11 cellular contexts compared by ENCODE assay signal in genomic region chr10:96125142-96125515, GRCh38. TPM values are rescaled to one million over a fixed set of nuclear protein-coding genes. Genes with fewer than 3 reads are reported as not detected.
DNase-seq lines count a peak whose midpoint lies in the region; ATAC-seq and TF ChIP-seq lines count a peak whose summit lies in the region.
"Had no signal": no experiment of that assay in that cellular context is flagged by ENCODE, and none has a peak within 500 bp of the region (broad histone marks: within the 10 kb centered on the region; RNA-seq: fewer than 3 reads in every experiment).

No MANE protein-coding gene starts in this region.

- no peaks in the 10 kb centered on the region for H3K9me3 Mint-ChIP-seq in Calu3 (ENCODE audit: low read depth, unreplicated experiment)
- peaks cover 2% of the 10 kb centered on the region for H3K9me3 Mint-ChIP-seq in activated T-cell treated with anti-CD3 and anti-CD28 coated beads, Interleukin-2, amount 50 U/mL, for 24 hours

- no peaks in the 10 kb centered on the region for H3K9me3 ChIP-seq in IMR-90 (ENCODE audit: control insufficient read depth, insufficient read depth, low read length)
- no peaks in the 10 kb centered on the region for H3K9me3 ChIP-seq in SJCRH30 (replicated peaks)

- no peak for TF ChIP-seq RAD21 in IMR-90 (IDR thresholded peaks at IDR 0.05; ENCODE audit: low read length)

- no peak overlapping the region for H2BK15ac ChIP-seq in IMR-90 (ENCODE audit: low read depth, low read length)

- H3K18ac ChIP-seq in IMR-90 (ENCODE audit: low read depth, low read length), result peak overlapping the region; percentile 69; the same call in 1 of the 2 replicates

- in situ Hi-C loops in IMR-90 (cut with MboI; ENCODE audit: low sequenced_read_pairs), result loop anchor here (5.0 kb wide), 1 partner anchor 33 kb away; no protein-coding TSS in a partner anchor

- H3K27ac ChIP-seq in IMR-90 (ENCODE audit: insufficient read depth, low read length), result peak overlapping the region; percentile 49; the same call in 1 of the 2 replicates
- no peak overlapping the region for H3K27ac ChIP-seq in SJCRH30

- no peak overlapping the region; the same call in 1 of the 2 replicates for H2BK120ac ChIP-seq in IMR-90 (ENCODE audit: low read depth, low read length)

- no peak overlapping the region for H2BK20ac ChIP-seq in IMR-90 (ENCODE audit: low read depth, low read length)

- TF ChIP-seq CTCF in Calu3 (IDR thresholded peaks at IDR 0.05; ENCODE audit: unreplicated experiment) (no peak), IMR-90 (conservative IDR thresholded peaks at IDR 0.05; ENCODE audit: low read depth, low read length) (no peak)

- intact Hi-C loops in Calu3 (cut with micrococcal nuclease; ENCODE audit: unreplicated experiment) (no loop called here), IMR-90 (cut with micrococcal nuclease) (no loop called here)

- peak overlapping the region; percentile 85; the same call in 1 of the 2 replicates for H4K5ac ChIP-seq in IMR-90 (ENCODE audit: low read depth, low read length)

- POLR2A ChIA-PET in IMR-90 (lab: Charles Lee; ENCODE audit: unreplicated experiment), result no interaction called here

- H3K14ac ChIP-seq in IMR-90 (replicated peaks; ENCODE audit: low read depth, low read length), result no peak overlapping the region

- H3K79me1 ChIP-seq in IMR-90 (ENCODE audit: low read depth in 1 of 2, low read length in 2 of 2), result no peaks in the 10 kb centered on the region

- H3K4ac ChIP-seq in IMR-90 (ENCODE audit: low read depth, low read length), result no peak overlapping the region

- H3K36me3 Mint-ChIP-seq in Calu3 (ENCODE audit: insufficient read depth, unreplicated experiment), result peaks cover 15% of the 10 kb centered on the region
- H3K36me3 Mint-ChIP-seq in activated T-cell treated with anti-CD3 and anti-CD28 coated beads, Interleukin-2, amount 50 U/mL, for 24 hours (ENCODE audit: low read depth), result peaks cover 10% of the 10 kb centered on the region

- BruUV-seq in Calu3 (replicated peaks; lab: Mats Ljungman, UMichigan), result no TSS peak
- no TSS peak for BruUV-seq in IMR-90 (replicated peaks; lab: Mats Ljungman, UMichigan)

- dilution Hi-C loops in IMR-90 (cut with HindIII; ENCODE audit: low sequenced_read_pairs, unreplicated experiment), result no loop called here

- no peak overlapping the region for H3K9ac ChIP-seq in IMR-90 (ENCODE audit: low read depth, low read length)

- H3K4me1 Mint-ChIP-seq in Calu3 (ENCODE audit: low read depth, unreplicated experiment), result peaks cover 20% of the 10 kb centered on the region
- H3K4me1 Mint-ChIP-seq in activated T-cell treated with anti-CD3 and anti-CD28 coated beads, Interleukin-2, amount 50 U/mL, for 24 hours (ENCODE audit: low read depth), result peaks cover 6% of the 10 kb centered on the region

- H3K4me1 ChIP-seq in IMR-90 (ENCODE audit: control insufficient read depth, insufficient read depth, low read length) (peaks cover 6% of the 10 kb centered on the region; the same call in 1 of the 2 replicates), SJCRH30 (peaks cover 10% of the 10 kb centered on the region)

- H4K20me1 ChIP-seq in IMR-90 (ENCODE audit: insufficient read depth, low read length), result no peaks in the 10 kb centered on the region

- no peak overlapping the region for H2AK5ac ChIP-seq in IMR-90 (ENCODE audit: low read depth, low read length)

- no peak overlapping the region for H3K27ac Mint-ChIP-seq in Calu3 (ENCODE audit: unreplicated experiment)
- no peak overlapping the region for H3K27ac Mint-ChIP-seq in activated T-cell treated with anti-CD3 and anti-CD28 coated beads, Interleukin-2, amount 50 U/mL, for 24 hours
- H3K27ac Mint-ChIP-seq: naive thymus-derived CD8-positive, alpha-beta T cell had no signal

- peak overlapping the region; percentile 82 for H2BK5ac ChIP-seq in IMR-90 (ENCODE audit: low read depth, low read length, poor library complexity, severe bottlenecking)

- no peak overlapping the region for H3K23ac ChIP-seq in IMR-90 (ENCODE audit: low read depth, low read length)

- H2AK9ac ChIP-seq in IMR-90 (replicated peaks; ENCODE audit: low read depth, low read length, poor library complexity), result no peak overlapping the region

- no peak overlapping the region for H3K4me2 ChIP-seq in IMR-90 (ENCODE audit: low read depth, low read length)

- H3K27me3 ChIP-seq in IMR-90 (ENCODE audit: control insufficient read depth, insufficient read depth, low read length) (no peaks in the 10 kb centered on the region), SJCRH30 (no peaks in the 10 kb centered on the region)

- H4K91ac ChIP-seq in IMR-90 (ENCODE audit: insufficient read depth, low read depth, low read length), result no peak overlapping the region

- TF ChIP-seq POLR2A in IMR-90 (IDR thresholded peaks at IDR 0.05; ENCODE audit: low read depth, low read length), result no peak

- peak overlapping the region; percentile 51 to 85 for H4K8ac ChIP-seq in IMR-90 (ENCODE audit: low read depth in 2 of 2, low read length in 2 of 2)

- CTCF ChIA-PET in Calu3 (lab: Charles Lee), result no interaction called here
- CTCF ChIA-PET in IMR-90 (lab: Yijun Ruan, JAX), result no interaction called here

- no peaks in the 10 kb centered on the region for H3K36me3 ChIP-seq in IMR-90 (ENCODE audit: control insufficient read depth, insufficient read depth, low read length)
- H3K36me3 ChIP-seq in SJCRH30, result no peaks in the 10 kb centered on the region

- peaks cover 6% of the 10 kb centered on the region; the same call in 1 of the 2 replicates for H3K9me1 ChIP-seq in IMR-90 (ENCODE audit: insufficient read depth, low read length)

- H2AFZ ChIP-seq in IMR-90 (replicated peaks; ENCODE audit: low read length, poor library complexity), result no peak overlapping the region

- no peak for ATAC-seq in IMR-90 (ENCODE audit: low read depth)
- no peak for ATAC-seq in GM18520 (IDR thresholded peaks at IDR 0.05; ENCODE audit: unreplicated experiment)
- ATAC-seq: activated CD4-positive, CD25-positive, alpha-beta regulatory T cell treated with anti-CD3 and anti-CD28 coated beads, Interleukin-2, amount 50 U/mL, for 24 hours; naive thymus-derived CD8-positive, alpha-beta T cell had no signal

- no peak overlapping the region for H3K4me3 ChIP-seq in IMR-90 (ENCODE audit: insufficient read depth, low read depth, low read length)
- H3K4me3 ChIP-seq in SJCRH30, result peak overlapping the region; percentile 56; the same call in 1 of the 2 replicates

- H3K56ac ChIP-seq in IMR-90 (ENCODE audit: extremely low read depth, insufficient read depth, low read length), result no peak overlapping the region

- no CpG with 5 or more reads among the region's 2 CpGs for WGBS in IMR-90 (ENCODE audit: extremely low coverage in 2 of 2, insufficient read length in 1 of 2), 2 experiments

- peak overlapping the region; percentile 65 for H3K4me3 Mint-ChIP-seq in Calu3 (ENCODE audit: low read depth, unreplicated experiment)
- H3K4me3 Mint-ChIP-seq in activated T-cell treated with anti-CD3 and anti-CD28 coated beads, Interleukin-2, amount 50 U/mL, for 24 hours, result no peak overlapping the region

- DNase-seq in Calu3, result no peak
- DNase-seq in IMR-90, result peak; percentile 44
- DNase-seq in SJCRH30, result no peak
- peak; percentile 2 to 23 for DNase-seq in lung microvascular endothelial cell (ENCODE audit: low read depth in 2 of 2)
- DNase-seq in activated CD4-positive, alpha-beta T cell treated with anti-CD3 and anti-CD28 coated beads, Interleukin-2, amount 50 U/mL, for 4 hours, result no peak
- DNase-seq in activated T-cell treated with anti-CD3 and anti-CD28 coated beads, Interleukin-2, amount 50 U/mL, for 24 hours, result no peak
- no peak for DNase-seq in amygdala (lab: John Stamatoyannopoulos, UW)
- DNase-seq: naive thymus-derived CD8-positive, alpha-beta T cell; NCI-H526 treated with DMSO at 0.1 percent for 48 hours had no signal

- no peaks in the 10 kb centered on the region for H3K27me3 Mint-ChIP-seq in Calu3 (ENCODE audit: unreplicated experiment)
- H3K27me3 Mint-ChIP-seq in activated T-cell treated with anti-CD3 and anti-CD28 coated beads, Interleukin-2, amount 50 U/mL, for 24 hours, result peaks cover 68% of the 10 kb centered on the region

TF ChIP-seq in IMR-90, 13 proteins besides CTCF, POLR2A, EP300 and RAD21:
- no peak for TF ChIP-seq USF2 (IDR thresholded peaks at IDR 0.05; ENCODE audit: low read depth, low read length)
- no peak for TF ChIP-seq ELK1 (IDR thresholded peaks at IDR 0.05; ENCODE audit: borderline replicate concordance, low read depth, low read length)
- TF ChIP-seq BHLHE40 (IDR thresholded peaks at IDR 0.05; ENCODE audit: low read depth, low read length), result no peak

RNA-seq across cellular contexts. Expression of gene ZNF518A, which starts 5.0 kb away (rescaled TPM):
- total RNA-seq in Calu3 (2022) (16.0 and 18.5 TPM in 2 replicates), IMR-90 (2012; rRNA removed) (7.9 and 10.0 TPM in 2 replicates), lung microvascular endothelial cell (7.8 and 12.1 TPM in 2 replicates)
- polyA plus RNA-seq in IMR-90 (2012; rRNA removed), result 1.8 and 2.1 TPM in 2 replicates
- polyA plus RNA-seq in IMR-90 (2012; cell fraction: cytosol; rRNA removed), result 0.15 and 0.22 TPM in 2 replicates
- 0.64 and 10.2 TPM in 2 replicates for polyA plus RNA-seq in IMR-90 (2012; cell fraction: nucleus; rRNA removed; ENCODE audit: low replicate concordance)
- 19.0 and 24.9 TPM in 2 replicates for total RNA-seq in SJCRH30 (2014; rRNA removed; shearing (Covaris generic))

Comparison
In these comparisons a context has a peak if more than half of its experiments do, and no peak if none do; other contexts are left out.
1. DNase-seq: peak in IMR-90 (single experiment) and lung microvascular endothelial cell (2 of 2); none in Calu3 (single experiment), SJCRH30 (0 of 2), activated CD4-positive, alpha-beta T cell treated with anti-CD3 and anti-CD28 coated beads, Interleukin-2, amount 50 U/mL, for 4 hours (0 of 2), activated T-cell treated with anti-CD3 and anti-CD28 coated beads, Interleukin-2, amount 50 U/mL, for 24 hours (single experiment) and amygdala (0 of 56).